Comparison of ENCODE assay signal across 1 cellular context in genomic region chr11:61417670-61418069, GRCh38.
TF ChIP-seq lines count a peak whose summit lies in the region.

No MANE protein-coding gene starts in this region.

TF ChIP-seq in GM12891, 5 proteins besides CTCF, POLR2A, EP300 and RAD21:
- TF ChIP-seq POLR2AphosphoS5 (IDR thresholded peaks at IDR 0.05; ENCODE audit: low read depth, low read length) (no peak), TAF1 (IDR thresholded peaks at IDR 0.05; ENCODE audit: low read depth, low read length) (no peak), PAX5 (IDR thresholded peaks at IDR 0.05; ENCODE audit: insufficient read depth, low read length, severe bottlenecking) (no peak), POU2F2 (IDR thresholded peaks at IDR 0.05; ENCODE audit: low read depth, low read length) (no peak), SPI1 (IDR thresholded peaks at IDR 0.05; ENCODE audit: low read depth, low read length) (no peak)
